1 cellular context compared by ENCODE assay signal in genomic region chr13:79973533-79973963, GRCh38.
TF ChIP-seq lines count a peak whose summit lies in the region.

No MANE protein-coding gene starts in this region.

TF ChIP-seq in GM23338, 12 proteins besides CTCF, POLR2A, EP300 and RAD21 (continued from another document):
- TF ChIP-seq ZNF462 (CRISPR knock-in tag; IDR thresholded peaks at IDR 0.05) (no peak), ZNF331 (CRISPR knock-in tag; IDR thresholded peaks at IDR 0.05; ENCODE audit: low read depth) (no peak), EZH2 (IDR thresholded peaks at IDR 0.05; ENCODE audit: low read depth, unreplicated experiment) (no peak), JUNB (IDR thresholded peaks at IDR 0.05; ENCODE audit: unreplicated experiment) (no peak)
